ENCODE assay signal across 21 cellular contexts in the genomic region with DNA sequence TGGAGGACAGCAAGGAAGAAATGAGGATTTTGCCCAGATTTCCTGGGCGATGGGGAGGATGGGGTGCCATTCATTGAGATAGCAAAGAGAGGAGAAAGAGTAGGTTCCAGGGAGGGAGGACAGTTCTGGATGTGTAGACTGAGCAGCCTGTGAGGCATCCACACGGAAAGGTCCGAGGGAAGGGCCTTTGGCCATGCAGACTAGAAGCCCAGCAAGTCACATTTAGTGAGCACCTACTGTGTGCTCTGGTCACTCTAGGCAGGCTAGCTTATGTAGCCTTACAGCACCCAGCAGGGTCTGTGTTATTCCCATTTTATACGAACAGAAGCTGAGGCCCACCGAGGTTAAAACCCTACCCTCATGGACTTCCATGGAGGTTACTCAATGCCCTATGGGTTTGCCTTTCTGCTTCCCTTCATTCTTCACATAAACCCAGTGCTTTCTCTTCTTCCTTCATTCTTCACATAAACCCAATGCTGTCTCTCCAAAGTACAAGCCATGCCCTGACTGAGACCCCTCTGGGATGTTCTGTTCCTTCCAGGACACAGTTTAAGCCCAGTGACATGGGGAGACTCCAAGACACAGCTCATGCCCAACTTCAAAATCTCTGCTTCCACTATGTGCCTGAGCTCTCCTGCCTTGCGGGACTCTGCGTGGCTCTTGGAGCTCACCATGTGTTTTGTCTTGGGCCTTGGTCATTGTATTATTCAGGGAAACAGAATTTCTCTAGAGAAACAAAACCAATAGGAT. TPM values are rescaled to one million over a fixed set of nuclear protein-coding genes. Genes with fewer than 3 reads are reported as not detected.
DNase-seq lines count a peak whose midpoint lies in the region; ATAC-seq lines count a peak whose summit lies in the region.
"Had no signal": no experiment of that assay in that cellular context is flagged by ENCODE, and none has a peak within 500 bp of the region (broad histone marks: within the 10 kb centered on the region; RNA-seq: fewer than 3 reads in every experiment).

No MANE protein-coding gene starts in this region.

- peak overlapping the region; percentile 91 to 97 (median 94) for H3K4me3 Mint-ChIP-seq in CD4-positive, CD25-positive, alpha-beta regulatory T cell
- H3K4me3 Mint-ChIP-seq in IgD-negative memory B cell: peak overlapping the region in 3 of 4 donors; percentile 67 to 94 (median 87)
- peak overlapping the region; percentile 85 for H3K4me3 Mint-ChIP-seq in activated T-helper 17 cell treated with anti-CD3 and anti-CD28 coated beads, Interleukin-2, amount 50 U/mL, for 72 hours
- H3K4me3 Mint-ChIP-seq in naive thymus-derived CD4-positive, alpha-beta T cell: peak overlapping the region in 5 of 10 donors; percentile 23 to 96 (median 44)
- H3K4me3 Mint-ChIP-seq: nephron progenitor cell had no signal

- DNase-seq in CD4-positive, CD25-positive, alpha-beta regulatory T cell: no peak
- DNase-seq in naive thymus-derived CD4-positive, alpha-beta T cell: peak in 1 of 9 donors; percentile 16
- DNase-seq in NCI-H748 treated with DMSO at 0.1 percent for 48 hours (lab: John Stamatoyannopoulos, UW): no peak
- DNase-seq in AG08396 (ENCODE audit: low spot score): no peak
- DNase-seq: AML-193, anterior cingulate cortex, DMS 273 treated with DMSO at 0.1 percent for 48 hours, islet precursor cell, KBM-7, mammary epithelial cell, NCI-H2081 treated with DMSO at 0.1 percent for 48 hours, nephron progenitor cell, small intestine, testis had no signal

- H3K36me3 ChIP-seq in CD4-positive, CD25-positive, alpha-beta regulatory T cell (ENCODE audit: control insufficient read depth, insufficient read depth, low read length): peaks cover 45% of the 10 kb centered on the region
- no peaks in the 10 kb centered on the region for H3K36me3 ChIP-seq in naive thymus-derived CD4-positive, alpha-beta T cell (ENCODE audit: control insufficient read depth in 2 of 3, insufficient read depth in 3 of 3, low read length in 3 of 3)
- H3K36me3 ChIP-seq: prostate gland had no signal

- peak overlapping the region; percentile 74 for H3K4me3 ChIP-seq in CD4-positive, CD25-positive, alpha-beta regulatory T cell (ENCODE audit: low read depth, low read length)
- H3K4me3 ChIP-seq in naive thymus-derived CD4-positive, alpha-beta T cell (ENCODE audit: low read length): no peak overlapping the region
- H3K4me3 ChIP-seq: prostate gland, testis had no signal

- H3K36me3 Mint-ChIP-seq in CD4-positive, CD25-positive, alpha-beta regulatory T cell: peaks cover 47% of the 10 kb centered on the region
- peaks cover 2% of the 10 kb centered on the region for H3K36me3 Mint-ChIP-seq in IgD-negative memory B cell
- H3K36me3 Mint-ChIP-seq in activated T-helper 17 cell treated with anti-CD3 and anti-CD28 coated beads, Interleukin-2, amount 50 U/mL, for 72 hours (ENCODE audit: low read depth): peaks cover 100% of the 10 kb centered on the region
- peaks cover 0 to 50% (median 0%) of the 10 kb centered on the region in 5 donors for H3K36me3 Mint-ChIP-seq in naive thymus-derived CD4-positive, alpha-beta T cell

- H3K4me1 ChIP-seq in CD4-positive, CD25-positive, alpha-beta regulatory T cell (ENCODE audit: control insufficient read depth, insufficient read depth, low read length, poor library complexity, severe bottlenecking): peaks cover 99% of the 10 kb centered on the region
- peaks cover 59 to 69% of the 10 kb centered on the region in 2 donors for H3K4me1 ChIP-seq in naive thymus-derived CD4-positive, alpha-beta T cell (ENCODE audit: control insufficient read depth in 2 of 2, insufficient read depth in 2 of 2, low read length in 2 of 2)
- H3K4me1 ChIP-seq: prostate gland, testis had no signal

- H3K27me3 Mint-ChIP-seq in CD4-positive, CD25-positive, alpha-beta regulatory T cell: peaks cover 5% of the 10 kb centered on the region
- H3K27me3 Mint-ChIP-seq in IgD-negative memory B cell: peaks cover 7% of the 10 kb centered on the region
- H3K27me3 Mint-ChIP-seq in activated T-helper 17 cell treated with anti-CD3 and anti-CD28 coated beads, Interleukin-2, amount 50 U/mL, for 72 hours: no peaks in the 10 kb centered on the region
- H3K27me3 Mint-ChIP-seq in naive thymus-derived CD4-positive, alpha-beta T cell: no peaks in the 10 kb centered on the region

- peak overlapping the region; percentile 94 for H3K27ac ChIP-seq in CD4-positive, CD25-positive, alpha-beta regulatory T cell (ENCODE audit: insufficient read depth, low read length, poor library complexity, severe bottlenecking)
- no peak overlapping the region for H3K27ac ChIP-seq in naive thymus-derived CD4-positive, alpha-beta T cell (ENCODE audit: low read depth, low read length)
- H3K27ac ChIP-seq: prostate gland, testis had no signal

- intact Hi-C loops in naive thymus-derived CD4-positive, alpha-beta T cell (cut with micrococcal nuclease): no loop called here

- H3K27me3 ChIP-seq in CD4-positive, CD25-positive, alpha-beta regulatory T cell (ENCODE audit: control insufficient read depth, insufficient read depth, low read length): no peaks in the 10 kb centered on the region
- no peaks in the 10 kb centered on the region for H3K27me3 ChIP-seq in naive thymus-derived CD4-positive, alpha-beta T cell (ENCODE audit: control insufficient read depth in 2 of 2, insufficient read depth in 2 of 2, low read length in 2 of 2)
- H3K27me3 ChIP-seq: testis had no signal

- H3K4me1 Mint-ChIP-seq in CD4-positive, CD25-positive, alpha-beta regulatory T cell: peaks cover 25 to 92% (median 75%) of the 10 kb centered on the region in 4 donors
- peaks cover 68 to 85% (median 75%) of the 10 kb centered on the region in 3 donors for H3K4me1 Mint-ChIP-seq in IgD-negative memory B cell
- H3K4me1 Mint-ChIP-seq in activated T-helper 17 cell treated with anti-CD3 and anti-CD28 coated beads, Interleukin-2, amount 50 U/mL, for 72 hours: peaks cover 83% of the 10 kb centered on the region
- peaks cover 61 to 95% (median 88%) of the 10 kb centered on the region in 7 donors for H3K4me1 Mint-ChIP-seq in naive thymus-derived CD4-positive, alpha-beta T cell

- H3K9me3 Mint-ChIP-seq in CD4-positive, CD25-positive, alpha-beta regulatory T cell: no peaks in the 10 kb centered on the region
- no peaks in the 10 kb centered on the region for H3K9me3 Mint-ChIP-seq in IgD-negative memory B cell
- no peaks in the 10 kb centered on the region for H3K9me3 Mint-ChIP-seq in activated T-helper 17 cell treated with anti-CD3 and anti-CD28 coated beads, Interleukin-2, amount 50 U/mL, for 72 hours
- H3K9me3 Mint-ChIP-seq in naive thymus-derived CD4-positive, alpha-beta T cell: peaks cover 0 to 2% (median 0%) of the 10 kb centered on the region in 11 donors
- H3K9me3 Mint-ChIP-seq: nephron progenitor cell had no signal

- H3K9me3 ChIP-seq in CD4-positive, CD25-positive, alpha-beta regulatory T cell (ENCODE audit: control insufficient read depth in 2 of 2, low read length in 2 of 2): no peaks in the 10 kb centered on the region
- H3K9me3 ChIP-seq in naive thymus-derived CD4-positive, alpha-beta T cell (ENCODE audit: control insufficient read depth in 2 of 3, low read length in 3 of 3): no peaks in the 10 kb centered on the region
- H3K9me3 ChIP-seq: prostate gland, testis had no signal

- peak overlapping the region; percentile 98 to 99 (median 98) for H3K27ac Mint-ChIP-seq in CD4-positive, CD25-positive, alpha-beta regulatory T cell
- H3K27ac Mint-ChIP-seq in IgD-negative memory B cell: peak overlapping the region; percentile 79 to 99 (median 99)
- peak overlapping the region; percentile 96 for H3K27ac Mint-ChIP-seq in activated T-helper 17 cell treated with anti-CD3 and anti-CD28 coated beads, Interleukin-2, amount 50 U/mL, for 72 hours
- peak overlapping the region in 7 of 9 donors; percentile 29 to 99 (median 97) for H3K27ac Mint-ChIP-seq in naive thymus-derived CD4-positive, alpha-beta T cell
- H3K27ac Mint-ChIP-seq: nephron progenitor cell had no signal

- CTCF ChIA-PET in naive thymus-derived CD4-positive, alpha-beta T cell (lab: Charles Lee): interaction anchor here (0.6 to 7.7 kb wide), 7 partner anchors 9 to 350 kb away, joined by 3 to 52 read pairs (median 6); no protein-coding TSS in a partner anchor

- POLR2A ChIA-PET in naive thymus-derived CD4-positive, alpha-beta T cell (lab: Charles Lee): interaction anchor here (1.2 to 8.6 kb wide), 5 partner anchors 11 to 38 kb away, joined by 5 to 88 read pairs (median 27); a partner anchor contains a TSS

- no peak for ATAC-seq in CD4-positive, CD25-positive, alpha-beta regulatory T cell (ENCODE audit: low read depth in 2 of 2)
- ATAC-seq in activated T-helper 17 cell treated with anti-CD3 and anti-CD28 coated beads, Interleukin-2, amount 50 U/mL, for 72 hours (replicated peaks): no peak
- ATAC-seq in naive thymus-derived CD4-positive, alpha-beta T cell: no peak
- ATAC-seq in HG03460 (IDR thresholded peaks at IDR 0.05; ENCODE audit: unreplicated experiment): no peak
- ATAC-seq: HCT116 had no signal

RNA-seq across cellular contexts. Expression of a gene that starts 13.7 kb away (rescaled TPM):
- 220 TPM for total RNA-seq in CD4-positive, CD25-positive, alpha-beta regulatory T cell
- 100 to 1,000 TPM; 159 to 261 (median 179) TPM for polyA plus RNA-seq in CD4-positive, CD25-positive, alpha-beta regulatory T cell
- 27.2 TPM for polyA plus RNA-seq in IgD-negative memory B cell
- total RNA-seq in activated T-helper 17 cell treated with anti-CD3 and anti-CD28 coated beads, Interleukin-2, amount 50 U/mL, for 72 hours: 1,000 to 10,000 TPM; 1,342 to 1,348 TPM
- total RNA-seq in naive thymus-derived CD4-positive, alpha-beta T cell: 100 to 1,000 TPM in 1 of 5 experiments, 10 to 100 TPM in 1, 1 to 10 TPM in 3; 2.5 to 266 (median 6.7) TPM
- 1 to 10 TPM in 1 of 2 donors, under 1 TPM in 1; 0.85 to 3.0 TPM for polyA plus RNA-seq in naive thymus-derived CD4-positive, alpha-beta T cell
- total RNA-seq: cerebellum, mammary epithelial cell, NCI-H460 had no signal
- polyA plus RNA-seq: mammary epithelial cell had no signal

RNA-seq across cellular contexts. Expression of a gene that starts 40.4 kb away (rescaled TPM):
- total RNA-seq in CD4-positive, CD25-positive, alpha-beta regulatory T cell: 168 TPM
- 10 to 100 TPM; 63.6 to 88.2 (median 65.7) TPM for polyA plus RNA-seq in CD4-positive, CD25-positive, alpha-beta regulatory T cell
- 118 TPM for polyA plus RNA-seq in IgD-negative memory B cell
- total RNA-seq in activated T-helper 17 cell treated with anti-CD3 and anti-CD28 coated beads, Interleukin-2, amount 50 U/mL, for 72 hours: 100 to 1,000 TPM; 157 to 253 TPM
- 100 to 1,000 TPM; 120 to 158 (median 127) TPM for total RNA-seq in naive thymus-derived CD4-positive, alpha-beta T cell
- polyA plus RNA-seq in naive thymus-derived CD4-positive, alpha-beta T cell: 10 to 100 TPM; 66.6 to 83.0 TPM
